Comparison of ENCODE assay signal across 9 cellular contexts in genomic region chr2:203673933-203674332, GRCh38. TPM values are rescaled to one million over a fixed set of nuclear protein-coding genes. Genes with fewer than 3 reads are reported as not detected.
DNase-seq lines count a peak whose midpoint lies in the region; ATAC-seq lines count a peak whose summit lies in the region.
"Had no signal": no experiment of that assay in that cellular context is flagged by ENCODE, and none has a peak within 500 bp of the region (broad histone marks: within the 10 kb centered on the region; RNA-seq: fewer than 3 reads in every experiment).

No MANE protein-coding gene starts in this region.

- H3K27me3 ChIP-seq in skeletal muscle tissue (ENCODE audit: control insufficient read depth in 3 of 3, insufficient read depth in 3 of 3, low read length in 3 of 3) = no peaks in the 10 kb centered on the region
- H3K27me3 ChIP-seq: body of pancreas had no signal

- H3K9ac ChIP-seq in skeletal muscle tissue (ENCODE audit: low read depth in 1 of 3, low read length in 3 of 3) = no peak overlapping the region

- H3K27ac ChIP-seq in skeletal muscle tissue (ENCODE audit: low read depth, low read length) = peak overlapping the region; percentile 39
- H3K27ac ChIP-seq: body of pancreas had no signal

- peaks cover 0 to 7% (median 0%) of the 10 kb centered on the region in 3 donors for H3K4me1 ChIP-seq in skeletal muscle tissue (ENCODE audit: control insufficient read depth in 3 of 3, insufficient read depth in 3 of 3, low read length in 3 of 3)

- H3K36me3 ChIP-seq in skeletal muscle tissue (ENCODE audit: control insufficient read depth in 3 of 3, insufficient read depth in 3 of 3, low read length in 3 of 3) = no peaks in the 10 kb centered on the region

- intact Hi-C loops in left colon (cut with DNase I, micrococcal nuclease) = no loop called here

- no peak overlapping the region for H3K4me3 ChIP-seq in skeletal muscle tissue (ENCODE audit: low read length in 3 of 3)
- H3K4me3 ChIP-seq: body of pancreas had no signal

- ATAC-seq in GM19438 (IDR thresholded peaks at IDR 0.05; ENCODE audit: low read depth, unreplicated experiment) (peak; percentile 99), HG03354 (IDR thresholded peaks at IDR 0.05; ENCODE audit: poor library complexity, severe bottlenecking, unreplicated experiment) (peak; percentile 99), left colon (no peak)
- ATAC-seq: body of pancreas had no signal

- H3K9me3 ChIP-seq in skeletal muscle tissue (ENCODE audit: control insufficient read depth in 3 of 3, low read length in 3 of 3) = no peaks in the 10 kb centered on the region
- H3K9me3 ChIP-seq: body of pancreas had no signal

- peak; percentile 50 for DNase-seq in EH (ENCODE audit: low read depth)
- peak; percentile 22 for DNase-seq in activated CD8-positive, alpha-beta memory T cell treated with anti-CD3 and anti-CD28 coated beads, Interleukin-2, amount 50 U/mL, for 4 hours
- DNase-seq in cerebellar cortex (ENCODE audit: low spot score) = no peak
- no peak for DNase-seq in kidney tubule cell (ENCODE audit: low spot score)
- no peak for DNase-seq in left colon

RNA-seq across cellular contexts. Expression of gene CD28, which starts 32.5 kb away (rescaled TPM):
- total RNA-seq in skeletal muscle tissue (4.2 TPM), left colon (1 to 10 TPM in 1 of 2 donors, under 1 TPM in 1; 0.34 to 1.7 TPM)

Comparison
In these comparisons a context has a peak if more than half of its experiments do, and no peak if none do; other contexts are left out.
1. DNase-seq: peak in EH (single experiment) and activated CD8-positive, alpha-beta memory T cell treated with anti-CD3 and anti-CD28 coated beads, Interleukin-2, amount 50 U/mL, for 4 hours (single experiment); none in cerebellar cortex (single experiment), kidney tubule cell (single experiment) and left colon (0 of 2).